10 cellular contexts compared by ENCODE assay signal in genomic region chr19:13014101-13014920, GRCh38. TPM values are rescaled to one million over a fixed set of nuclear protein-coding genes. Genes with fewer than 3 reads are reported as not detected.
DNase-seq lines count a peak whose midpoint lies in the region; ATAC-seq lines count a peak whose summit lies in the region.
"Had no signal": no experiment of that assay in that cellular context is flagged by ENCODE, and none has a peak within 500 bp of the region (broad histone marks: within the 10 kb centered on the region; RNA-seq: fewer than 3 reads in every experiment).

No MANE protein-coding gene starts in this region.

- H3K9ac ChIP-seq in skeletal muscle satellite cell (ENCODE audit: low read depth, low read length), result peak overlapping the region; percentile 92

- H3K36me3 Mint-ChIP-seq in activated CD4-positive, alpha-beta memory T cell treated with anti-CD3 and anti-CD28 coated beads for 36 hours, result peaks cover 2% of the 10 kb centered on the region

- H3K27me3 ChIP-seq in skeletal muscle satellite cell (ENCODE audit: control insufficient read depth, insufficient read depth, low read length), result no peaks in the 10 kb centered on the region

- peaks cover 21% of the 10 kb centered on the region for H3K4me1 Mint-ChIP-seq in activated CD4-positive, alpha-beta memory T cell treated with anti-CD3 and anti-CD28 coated beads for 36 hours (ENCODE audit: low read depth)

- intact Hi-C loops in activated CD4-positive, alpha-beta memory T cell treated with anti-CD3 and anti-CD28 coated beads for 36 hours (cut with micrococcal nuclease), result no loop called here

- peak overlapping the region; percentile 54 for H3K4me3 Mint-ChIP-seq in activated CD4-positive, alpha-beta memory T cell treated with anti-CD3 and anti-CD28 coated beads for 36 hours

- H3K9me3 Mint-ChIP-seq in activated CD4-positive, alpha-beta memory T cell treated with anti-CD3 and anti-CD28 coated beads for 36 hours, result no peaks in the 10 kb centered on the region

- peaks cover 54% of the 10 kb centered on the region for H3K27me3 Mint-ChIP-seq in activated CD4-positive, alpha-beta memory T cell treated with anti-CD3 and anti-CD28 coated beads for 36 hours

- H3K9me3 ChIP-seq in skeletal muscle satellite cell (replicated peaks; ENCODE audit: low read length), result no peaks in the 10 kb centered on the region

- ATAC-seq in HG02623 (IDR thresholded peaks at IDR 0.05; ENCODE audit: unreplicated experiment), result no peak

- CTCF ChIA-PET in activated CD4-positive, alpha-beta memory T cell treated with anti-CD3 and anti-CD28 coated beads for 36 hours (lab: Charles Lee), result interaction anchor here (1.0 to 2.9 kb wide), 8 partner anchors 12 to 181 kb away, joined by 3 to 15 read pairs (median 6); no protein-coding TSS in a partner anchor

- peak; percentile 71 for DNase-seq in GF-D8 (lab: John Stamatoyannopoulos, UW)
- no peak for DNase-seq in activated CD4-positive, alpha-beta memory T cell treated with anti-CD3 and anti-CD28 coated beads for 36 hours
- DNase-seq in globus pallidus (ENCODE audit: low spot score), result peak; percentile 79
- DNase-seq in AG20443 (ENCODE audit: low spot score), result no peak
- DNase-seq in DMS79 treated with DMSO at 0.1 percent for 48 hours (lab: John Stamatoyannopoulos, UW), result no peak
- no peak for DNase-seq in NCI-H2227 treated with DMSO at 0.1 percent for 48 hours (lab: John Stamatoyannopoulos, UW)
- DNase-seq: NCI-H1105 treated with DMSO at 0.1 percent for 48 hours had no signal

- peak overlapping the region; percentile 69 for H3K4me3 ChIP-seq in skeletal muscle satellite cell (ENCODE audit: low read length)

- H3K27ac Mint-ChIP-seq in activated CD4-positive, alpha-beta memory T cell treated with anti-CD3 and anti-CD28 coated beads for 36 hours, result no peak overlapping the region

- no peaks in the 10 kb centered on the region for H3K36me3 ChIP-seq in skeletal muscle satellite cell (ENCODE audit: insufficient read depth, low read length)

- H3K4me1 ChIP-seq in skeletal muscle satellite cell (ENCODE audit: control insufficient read depth, insufficient read depth, low read length), result peaks cover 81% of the 10 kb centered on the region

- POLR2A ChIA-PET in activated CD4-positive, alpha-beta memory T cell treated with anti-CD3 and anti-CD28 coated beads for 36 hours (lab: Charles Lee), result interaction anchor here (1.6 kb wide), 1 partner anchor 90 kb away, joined by 5 read pairs; no protein-coding TSS in a partner anchor

- H3K4me2 ChIP-seq in skeletal muscle satellite cell (ENCODE audit: low read length), result peak overlapping the region; percentile 98

RNA-seq across cellular contexts. Expression of gene NFIX, which starts 19.0 kb away (rescaled TPM):
- total RNA-seq in activated CD4-positive, alpha-beta memory T cell treated with anti-CD3 and anti-CD28 coated beads for 36 hours, result 1 to 10 TPM; 1.6 to 2.0 TPM
- 41.6 and 60.9 TPM in 2 replicates for total RNA-seq in skeletal muscle satellite cell (2012; rRNA removed)

RNA-seq across cellular contexts. Expression of gene DAND5, which starts 44.9 kb away (rescaled TPM):
- total RNA-seq in activated CD4-positive, alpha-beta memory T cell treated with anti-CD3 and anti-CD28 coated beads for 36 hours, result under 1 TPM in 1 of 2 experiments, not detected in 1; 0.12 TPM
- not detected in 2 replicates for total RNA-seq in skeletal muscle satellite cell (2012; rRNA removed)
- total RNA-seq: mononuclear cell had no signal

RNA-seq across cellular contexts. Expression of gene GADD45GIP1, which starts 57.3 kb away (rescaled TPM):
- 10 to 100 TPM; 31.2 to 32.6 TPM for total RNA-seq in activated CD4-positive, alpha-beta memory T cell treated with anti-CD3 and anti-CD28 coated beads for 36 hours
- 21.3 and 26.4 TPM in 2 replicates for total RNA-seq in skeletal muscle satellite cell (2012; rRNA removed)

Comparison
In these comparisons a context has a peak if more than half of its experiments do, and no peak if none do; other contexts are left out.
1. DNase-seq: peak in GF-D8 (single experiment) and globus pallidus (single experiment); none in activated CD4-positive, alpha-beta memory T cell treated with anti-CD3 and anti-CD28 coated beads for 36 hours (single experiment), AG20443 (single experiment), DMS79 treated with DMSO at 0.1 percent for 48 hours (single experiment) and NCI-H2227 treated with DMSO at 0.1 percent for 48 hours (single experiment).